In the genomic region with DNA sequence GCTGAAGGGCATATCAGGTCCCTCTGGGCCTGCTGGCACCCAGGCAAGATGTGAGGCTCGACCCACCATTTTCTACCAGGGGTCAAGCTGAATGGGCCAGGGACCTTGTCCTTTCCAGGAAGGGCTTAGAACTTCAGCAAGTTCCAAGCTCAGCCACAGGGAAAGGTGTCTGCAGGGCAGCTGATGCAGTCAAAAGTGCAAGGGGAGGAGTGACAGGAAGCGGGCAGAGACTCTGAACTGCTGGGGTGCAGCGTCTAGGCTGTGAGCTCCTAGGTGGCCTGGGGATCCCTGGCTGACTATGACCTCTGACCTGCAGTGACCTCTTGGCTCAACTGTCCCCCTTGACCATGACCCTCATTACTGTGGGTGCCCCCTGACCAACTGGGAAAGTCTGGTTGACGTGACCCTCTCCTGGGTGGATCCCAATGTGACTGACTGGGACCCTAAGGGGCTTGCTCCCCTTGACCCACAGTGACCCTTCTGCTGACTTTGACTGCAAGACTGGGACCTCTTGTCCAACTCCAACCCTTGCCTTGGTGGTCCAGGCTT, we compare ENCODE assay signal across 22 cellular contexts. TPM values are rescaled to one million over a fixed set of nuclear protein-coding genes. Genes with fewer than 3 reads are reported as not detected.
DNase-seq lines count a peak whose midpoint lies in the region; ATAC-seq, FAIRE-seq and TF ChIP-seq lines count a peak whose summit lies in the region.
"Had no signal": no experiment of that assay in that cellular context is flagged by ENCODE, and none has a peak within 500 bp of the region (broad histone marks: within the 10 kb centered on the region; RNA-seq: fewer than 3 reads in every experiment).

No MANE protein-coding gene starts in this region.

- H3K79me2 ChIP-seq in osteoblast (ENCODE audit: insufficient read depth, low read length) = no peaks in the 10 kb centered on the region

- no peaks in the 10 kb centered on the region for H3K9me3 ChIP-seq in osteoblast (ENCODE audit: low read depth, low read length)
- H3K9me3 ChIP-seq: A549, SK-N-SH had no signal

- H3K4me1 ChIP-seq in osteoblast (ENCODE audit: insufficient read depth, low read length) (no peaks in the 10 kb centered on the region), foreskin keratinocyte (no peaks in the 10 kb centered on the region)
- H3K4me1 ChIP-seq: A549 had no signal

- TF ChIP-seq CTCF in GM13976 (IDR thresholded peaks at IDR 0.05; ENCODE audit: borderline replicate concordance, control extremely low read depth, extremely low read depth, insufficient read depth, missing control alignments) = no peak
- TF ChIP-seq CTCF in osteoblast (IDR thresholded peaks at IDR 0.05; ENCODE audit: extremely low read depth, low read depth, low read length) = no peak
- TF ChIP-seq CTCF in foreskin keratinocyte (conservative IDR thresholded peaks at IDR 0.05) = no peak

- ATAC-seq in activated CD8-positive, alpha-beta T cell treated with anti-CD3 and anti-CD28 coated beads, Interleukin-2, amount 10 ng/mL, durations not matched to agents 7 days and 5 days = peak; percentile 59
- no peak for ATAC-seq in foreskin keratinocyte
- ATAC-seq: PC-3 had no signal

- no peaks in the 10 kb centered on the region for H3K9me3 Mint-ChIP-seq in activated CD4-positive, alpha-beta T cell treated with anti-CD3 and anti-CD28 coated beads, Interleukin-2, amount 10 ng/mL, durations not matched to agents 7 days and 5 days
- no peaks in the 10 kb centered on the region for H3K9me3 Mint-ChIP-seq in activated CD8-positive, alpha-beta T cell treated with anti-CD3 and anti-CD28 coated beads, Interleukin-2, amount 10 ng/mL, durations not matched to agents 7 days and 5 days (ENCODE audit: insufficient read depth)
- H3K9me3 Mint-ChIP-seq: CD14-positive monocyte had no signal

- H3K36me3 Mint-ChIP-seq in activated CD4-positive, alpha-beta T cell treated with anti-CD3 and anti-CD28 coated beads, Interleukin-2, amount 10 ng/mL, durations not matched to agents 7 days and 5 days (ENCODE audit: low read depth) = no peaks in the 10 kb centered on the region
- H3K36me3 Mint-ChIP-seq in activated CD8-positive, alpha-beta T cell treated with anti-CD3 and anti-CD28 coated beads, Interleukin-2, amount 10 ng/mL, durations not matched to agents 7 days and 5 days (ENCODE audit: low read depth) = no peaks in the 10 kb centered on the region
- H3K36me3 Mint-ChIP-seq: CD14-positive monocyte had no signal

- no peaks in the 10 kb centered on the region for H4K20me1 ChIP-seq in osteoblast (ENCODE audit: insufficient read depth, low read length)

- no peak overlapping the region for H3K4me3 ChIP-seq in osteoblast (ENCODE audit: insufficient read depth, low read length)
- H3K4me3 ChIP-seq: A549 had no signal

- H3K27ac Mint-ChIP-seq in activated CD4-positive, alpha-beta T cell treated with anti-CD3 and anti-CD28 coated beads, Interleukin-2, amount 10 ng/mL, durations not matched to agents 7 days and 5 days = no peak overlapping the region
- H3K27ac Mint-ChIP-seq in activated CD8-positive, alpha-beta T cell treated with anti-CD3 and anti-CD28 coated beads, Interleukin-2, amount 10 ng/mL, durations not matched to agents 7 days and 5 days = no peak overlapping the region

- CTCF ChIA-PET in activated CD4-positive, alpha-beta T cell treated with anti-CD3 and anti-CD28 coated beads, Interleukin-2, amount 10 ng/mL, durations not matched to agents 7 days and 5 days (lab: Charles Lee) = interaction anchor here (1.2 kb wide), 1 partner anchor 10 kb away, joined by 3 read pairs; no protein-coding TSS in a partner anchor
- CTCF ChIA-PET in activated CD8-positive, alpha-beta T cell treated with anti-CD3 and anti-CD28 coated beads, Interleukin-2, amount 10 ng/mL, durations not matched to agents 7 days and 5 days (lab: Charles Lee) = interaction anchor here (0.7 to 2.1 kb wide), 5 partner anchors 9 to 403 kb away, joined by 3 to 12 read pairs (median 3); no protein-coding TSS in a partner anchor

- POLR2A ChIA-PET in activated CD4-positive, alpha-beta T cell treated with anti-CD3 and anti-CD28 coated beads, Interleukin-2, amount 10 ng/mL, durations not matched to agents 7 days and 5 days (lab: Charles Lee) = no interaction called here
- POLR2A ChIA-PET in activated CD8-positive, alpha-beta T cell treated with anti-CD3 and anti-CD28 coated beads, Interleukin-2, amount 10 ng/mL, durations not matched to agents 7 days and 5 days (lab: Charles Lee) = interaction anchor here (0.9 kb wide), 1 partner anchor 14 kb away, joined by 3 read pairs; a partner anchor contains a TSS

- no peak for FAIRE-seq in HTR-8/SVneo (lab: Jason Lieb, UNC)
- FAIRE-seq: A549, GM19239 had no signal

- H3K4me2 ChIP-seq in osteoblast (ENCODE audit: insufficient read depth, low read length) = no peak overlapping the region
- H3K4me2 ChIP-seq: A549, SK-N-SH had no signal

- H3K36me3 ChIP-seq in osteoblast (ENCODE audit: insufficient read depth, low read length) = no peaks in the 10 kb centered on the region

- no peak overlapping the region for H3K4me3 Mint-ChIP-seq in activated CD4-positive, alpha-beta T cell treated with anti-CD3 and anti-CD28 coated beads, Interleukin-2, amount 10 ng/mL, durations not matched to agents 7 days and 5 days
- H3K4me3 Mint-ChIP-seq in activated CD8-positive, alpha-beta T cell treated with anti-CD3 and anti-CD28 coated beads, Interleukin-2, amount 10 ng/mL, durations not matched to agents 7 days and 5 days = no peak overlapping the region
- H3K4me3 Mint-ChIP-seq: CD14-positive monocyte had no signal

- H3K4me1 Mint-ChIP-seq in activated CD4-positive, alpha-beta T cell treated with anti-CD3 and anti-CD28 coated beads, Interleukin-2, amount 10 ng/mL, durations not matched to agents 7 days and 5 days = peaks cover 16% of the 10 kb centered on the region
- peaks cover 46% of the 10 kb centered on the region for H3K4me1 Mint-ChIP-seq in activated CD8-positive, alpha-beta T cell treated with anti-CD3 and anti-CD28 coated beads, Interleukin-2, amount 10 ng/mL, durations not matched to agents 7 days and 5 days (ENCODE audit: low read depth)

- H3K27me3 ChIP-seq in osteoblast (ENCODE audit: insufficient read depth, low read length) (peaks cover 32% of the 10 kb centered on the region), foreskin keratinocyte (peaks cover 29% of the 10 kb centered on the region)

- in situ Hi-C loops in GM13976 (cut with MboI; ENCODE audit: low sequenced_read_pairs, unreplicated experiment) = no loop called here

- peak; percentile 29 for DNase-seq in activated CD4-positive, alpha-beta T cell treated with anti-CD3 and anti-CD28 coated beads, Interleukin-2, amount 10 ng/mL, durations not matched to agents 7 days and 5 days
- DNase-seq in activated CD4-positive, alpha-beta T cell treated with anti-CD3 and anti-CD28 coated beads, Interleukin-2, amount 50 U/mL, for 1 hour = no peak
- DNase-seq in GM13976 (ENCODE audit: low spot score) = peak; percentile 28
- peak; percentile 56 for DNase-seq in activated CD8-positive, alpha-beta T cell treated with anti-CD3 and anti-CD28 coated beads, Interleukin-2, amount 10 ng/mL, durations not matched to agents 7 days and 5 days
- DNase-seq in osteoblast (ENCODE audit: insufficient read length, low spot score, missing footprints) = peak; percentile 50
- DNase-seq in foreskin keratinocyte = no peak
- DNase-seq in HTR-8/SVneo (ENCODE audit: insufficient read length, low spot score) = no peak
- no peak for DNase-seq in NCI-H226
- DNase-seq: COR-L47, DMS153, MV-4-11, NCI-H1417, NCI-H187 treated with DMSO at 0.1 percent for 48 hours, NCI-H748 treated with DMSO at 0.1 percent for 48 hours, SK-N-SH had no signal

- H3K27me3 Mint-ChIP-seq in activated CD4-positive, alpha-beta T cell treated with anti-CD3 and anti-CD28 coated beads, Interleukin-2, amount 10 ng/mL, durations not matched to agents 7 days and 5 days = peaks cover 5% of the 10 kb centered on the region
- peaks cover 2% of the 10 kb centered on the region for H3K27me3 Mint-ChIP-seq in activated CD8-positive, alpha-beta T cell treated with anti-CD3 and anti-CD28 coated beads, Interleukin-2, amount 10 ng/mL, durations not matched to agents 7 days and 5 days (ENCODE audit: low read depth)

- no peak overlapping the region for H2AFZ ChIP-seq in osteoblast (ENCODE audit: low read length)

- no peak overlapping the region for H3K27ac ChIP-seq in osteoblast (ENCODE audit: low read depth, low read length)
- H3K27ac ChIP-seq in foreskin keratinocyte = no peak overlapping the region
- H3K27ac ChIP-seq: A549 had no signal

RNA-seq across cellular contexts. Expression of a gene that starts 14.4 kb away (rescaled TPM):
- total RNA-seq in activated CD4-positive, alpha-beta T cell treated with anti-CD3 and anti-CD28 coated beads, Interleukin-2, amount 10 ng/mL, durations not matched to agents 7 days and 5 days = 10 to 100 TPM; 81.3 to 85.5 TPM
- 10 to 100 TPM; 93.2 to 95.0 TPM for total RNA-seq in activated CD8-positive, alpha-beta T cell treated with anti-CD3 and anti-CD28 coated beads, Interleukin-2, amount 10 ng/mL, durations not matched to agents 7 days and 5 days
- total RNA-seq in osteoblast (201 and 204 TPM in 2 replicates), foreskin keratinocyte (193 and 203 TPM in 2 replicates)
- 205 and 220 TPM in 2 replicates for polyA plus RNA-seq in foreskin keratinocyte

RNA-seq across cellular contexts. Expression of a gene that starts 42.5 kb away (rescaled TPM):
- total RNA-seq in activated CD4-positive, alpha-beta T cell treated with anti-CD3 and anti-CD28 coated beads, Interleukin-2, amount 10 ng/mL, durations not matched to agents 7 days and 5 days = under 1 TPM; 0.30 to 0.56 TPM
- total RNA-seq in activated CD8-positive, alpha-beta T cell treated with anti-CD3 and anti-CD28 coated beads, Interleukin-2, amount 10 ng/mL, durations not matched to agents 7 days and 5 days = under 1 TPM; 0.21 to 0.63 TPM
- total RNA-seq in osteoblast (under 0.01 TPM in 1 of 2 replicates, not detected in the other), foreskin keratinocyte (not detected in 2 replicates)
- polyA plus RNA-seq in foreskin keratinocyte = not detected in 2 replicates
- total RNA-seq: H4, LHCN-M2, NCI-H460, PC-3 had no signal
- polyA plus RNA-seq: A549, SK-N-SH had no signal

Comparison
In these comparisons a context has a peak if more than half of its experiments do, and no peak if none do; other contexts are left out.
1. DNase-seq: peak in activated CD4-positive, alpha-beta T cell treated with anti-CD3 and anti-CD28 coated beads, Interleukin-2, amount 10 ng/mL, durations not matched to agents 7 days and 5 days (single experiment), GM13976 (single experiment), activated CD8-positive, alpha-beta T cell treated with anti-CD3 and anti-CD28 coated beads, Interleukin-2, amount 10 ng/mL, durations not matched to agents 7 days and 5 days (single experiment) and osteoblast (single experiment); none in activated CD4-positive, alpha-beta T cell treated with anti-CD3 and anti-CD28 coated beads, Interleukin-2, amount 50 U/mL, for 1 hour (single experiment), foreskin keratinocyte (0 of 2), HTR-8/SVneo (single experiment) and NCI-H226 (single experiment).